In the genomic region with DNA sequence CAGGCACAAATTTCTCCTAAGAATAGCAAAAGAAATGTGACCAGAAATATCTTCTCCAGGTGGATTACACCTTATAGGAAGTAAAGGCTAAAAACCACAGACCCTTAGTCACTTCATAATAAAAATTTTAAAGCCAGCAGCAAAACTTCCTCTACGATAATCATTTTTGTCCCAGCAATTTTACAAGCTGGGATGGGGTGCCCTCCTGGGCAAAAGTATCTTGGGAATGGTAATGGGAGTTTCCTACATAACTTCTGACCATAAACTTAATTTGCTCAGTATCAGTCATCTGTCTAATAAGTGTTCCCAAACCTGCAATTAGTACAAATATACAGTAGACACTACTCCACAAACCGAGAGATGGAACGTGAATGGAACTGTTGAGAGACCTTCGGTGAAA, we compare ENCODE assay signal across 9 cellular contexts. TPM values are rescaled to one million over a fixed set of nuclear protein-coding genes. Genes with fewer than 3 reads are reported as not detected.
DNase-seq lines count a peak whose midpoint lies in the region; ATAC-seq and TF ChIP-seq lines count a peak whose summit lies in the region.
"Had no signal": no experiment of that assay in that cellular context is flagged by ENCODE, and none has a peak within 500 bp of the region (broad histone marks: within the 10 kb centered on the region; RNA-seq: fewer than 3 reads in every experiment).

No MANE protein-coding gene starts in this region.

- peak overlapping the region; percentile 69; the same call in 1 of the 2 replicates for H3K9ac ChIP-seq in KMS-11

- no peaks in the 10 kb centered on the region for H4K20me1 ChIP-seq in KMS-11 (ENCODE audit: insufficient read depth)

- H2AFZ ChIP-seq in KMS-11 (ENCODE audit: low read depth), result no peak overlapping the region

- peak overlapping the region; percentile 81 for H3K4me2 ChIP-seq in KMS-11

- H3K27me3 ChIP-seq in AG04450 (ENCODE audit: control insufficient read depth, insufficient read depth, low read length) (no peaks in the 10 kb centered on the region), KMS-11 (ENCODE audit: insufficient read depth, low read depth) (no peaks in the 10 kb centered on the region)
- H3K27me3 ChIP-seq in naive thymus-derived CD4-positive, alpha-beta T cell (ENCODE audit: control insufficient read depth in 2 of 2, insufficient read depth in 2 of 2, low read length in 2 of 2), result no peaks in the 10 kb centered on the region

- no peaks in the 10 kb centered on the region for H3K36me3 Mint-ChIP-seq in chondrocyte (ENCODE audit: low read depth)
- H3K36me3 Mint-ChIP-seq in naive thymus-derived CD4-positive, alpha-beta T cell, result peaks cover 0 to 26% (median 6%) of the 10 kb centered on the region in 5 donors

- POLR2A ChIA-PET in AG04450 (lab: Yijun Ruan, JAX), result interaction anchor here (1.0 kb wide), 1 partner anchor 11 kb away, joined by 3 read pairs; no protein-coding TSS in a partner anchor
- POLR2A ChIA-PET in naive thymus-derived CD4-positive, alpha-beta T cell (lab: Charles Lee), result interaction anchor here (0.7 to 12.3 kb wide), 9 partner anchors 11 to 377 kb away, joined by 3 to 183 read pairs (median 12); partner anchors contain the start of genes DHRS13, FLOT2, PIGS and PROCA1

- peaks cover 75% of the 10 kb centered on the region for H3K79me2 ChIP-seq in KMS-11 (ENCODE audit: insufficient read depth, low read depth)

- peaks cover 44% of the 10 kb centered on the region for H3K4me1 Mint-ChIP-seq in chondrocyte (ENCODE audit: low read depth)
- H3K4me1 Mint-ChIP-seq in naive thymus-derived CD4-positive, alpha-beta T cell, result peaks cover 38 to 58% (median 50%) of the 10 kb centered on the region in 7 donors

- TF ChIP-seq CTCF in AG04450 (IDR thresholded peaks at IDR 0.05; ENCODE audit: low read depth, low read length), result no peak
- no peak for TF ChIP-seq CTCF in KMS-11 (conservative IDR thresholded peaks at IDR 0.05; ENCODE audit: low read depth, low read length)
- TF ChIP-seq CTCF in chondrocyte (IDR thresholded peaks at IDR 0.05), result no peak

- H3K27ac ChIP-seq in AG04450 (ENCODE audit: low read depth, low read length) (no peak overlapping the region), KMS-11 (peak overlapping the region; percentile 60; the same call in 1 of the 2 replicates)
- peak overlapping the region; percentile 89 for H3K27ac ChIP-seq in naive thymus-derived CD4-positive, alpha-beta T cell (ENCODE audit: low read depth, low read length)

- intact Hi-C loops in naive thymus-derived CD4-positive, alpha-beta T cell (cut with micrococcal nuclease), result loop anchor here in 1 of 2 donors (1.0 kb wide), 1 partner anchor 8 kb away; no protein-coding TSS in a partner anchor

- CTCF ChIA-PET in AG04450 (lab: Charles Lee), result interaction anchor here (1.3 to 1.8 kb wide), 3 partner anchors 184 to 221 kb away, joined by 4 to 10 read pairs (median 5); no protein-coding TSS in a partner anchor
- CTCF ChIA-PET in naive thymus-derived CD4-positive, alpha-beta T cell (lab: Charles Lee), result interaction anchor here (0.7 to 1.3 kb wide), 4 partner anchors 13 to 222 kb away, joined by 3 to 8 read pairs (median 3); partner anchors contain the start of gene TLCD1

- H3K4me1 ChIP-seq in KMS-11 (ENCODE audit: low read depth, poor library complexity, severe bottlenecking), result peaks cover 55% of the 10 kb centered on the region
- H3K4me1 ChIP-seq in naive thymus-derived CD4-positive, alpha-beta T cell (ENCODE audit: control insufficient read depth in 2 of 2, insufficient read depth in 2 of 2, low read length in 2 of 2), result peaks cover 37 to 54% of the 10 kb centered on the region in 2 donors

- H3K4me3 ChIP-seq in AG04450 (ENCODE audit: low read depth, low read length) (peak overlapping the region; percentile 92), KMS-11 (IDR thresholded peaks at IDR 0.05; ENCODE audit: insufficient read depth, low read depth, low read length) (peak overlapping the region; percentile 85)
- peak overlapping the region; percentile 85 for H3K4me3 ChIP-seq in naive thymus-derived CD4-positive, alpha-beta T cell (ENCODE audit: low read length)

- ATAC-seq in naive thymus-derived CD4-positive, alpha-beta T cell, result no peak
- ATAC-seq in HG03025 (IDR thresholded peaks at IDR 0.05; ENCODE audit: low FRiP score, unreplicated experiment), result no peak

- H3K9me3 Mint-ChIP-seq in chondrocyte (ENCODE audit: low read depth), result no peaks in the 10 kb centered on the region
- no peaks in the 10 kb centered on the region for H3K9me3 Mint-ChIP-seq in naive thymus-derived CD4-positive, alpha-beta T cell

- DNase-seq in AG04450 (ENCODE audit: low read depth, low spot score) (no peak), chondrocyte (ENCODE audit: low spot score) (no peak), mucosa of gallbladder (ENCODE audit: low spot score) (no peak), iPS-NIHi11 (ENCODE audit: low spot score) (no peak), SHP77 (lab: John Stamatoyannopoulos, UW) (no peak)
- no peak for DNase-seq in naive thymus-derived CD4-positive, alpha-beta T cell

- no peaks in the 10 kb centered on the region for H3K27me3 Mint-ChIP-seq in chondrocyte (ENCODE audit: low read depth)
- peaks cover 0 to 4% (median 0%) of the 10 kb centered on the region in 5 donors for H3K27me3 Mint-ChIP-seq in naive thymus-derived CD4-positive, alpha-beta T cell

- peaks cover 3% of the 10 kb centered on the region; the same call in 1 of the 2 replicates for H3K9me3 ChIP-seq in AG04450 (ENCODE audit: control insufficient read depth, insufficient read depth, low read length)
- H3K9me3 ChIP-seq in naive thymus-derived CD4-positive, alpha-beta T cell (ENCODE audit: control insufficient read depth in 2 of 3, low read length in 3 of 3), result no peaks in the 10 kb centered on the region

- H3K36me3 ChIP-seq in KMS-11 (ENCODE audit: insufficient read depth), result no peaks in the 10 kb centered on the region; the same call in 1 of the 2 replicates
- H3K36me3 ChIP-seq in naive thymus-derived CD4-positive, alpha-beta T cell (ENCODE audit: control insufficient read depth in 2 of 3, insufficient read depth in 3 of 3, low read length in 3 of 3), result peaks cover 0 to 33% (median 11%) of the 10 kb centered on the region in 3 experiments

- H3K27ac Mint-ChIP-seq in chondrocyte (ENCODE audit: unreplicated experiment), result peak overlapping the region; percentile 92
- H3K27ac Mint-ChIP-seq in naive thymus-derived CD4-positive, alpha-beta T cell, result peak overlapping the region; percentile 88 to 98 (median 96)

- peak overlapping the region; percentile 93 for H3K4me3 Mint-ChIP-seq in chondrocyte (ENCODE audit: unreplicated experiment)
- H3K4me3 Mint-ChIP-seq in naive thymus-derived CD4-positive, alpha-beta T cell, result peak overlapping the region in 9 of 10 donors; percentile 94 to 97 (median 96)

RNA-seq across cellular contexts. Expression of gene PHF12, which starts 3.0 kb away (rescaled TPM):
- polyA plus RNA-seq in AG04450 (2011; rRNA removed), result 13.6 and 17.8 TPM in 2 replicates
- polyA minus RNA-seq in AG04450 (2011; rRNA and poly(A)+ RNA removed), result 38.7 and 50.1 TPM in 2 replicates
- 30.2 to 49.2 TPM (median 33.6 TPM) in 3 replicates for total RNA-seq in chondrocyte
- total RNA-seq in naive thymus-derived CD4-positive, alpha-beta T cell, result 100 to 1,000 TPM in 4 of 5 experiments, 10 to 100 TPM in 1; 89.3 to 162 (median 134) TPM
- polyA plus RNA-seq in naive thymus-derived CD4-positive, alpha-beta T cell, result 10 to 100 TPM in 1 of 2 donors, 1 to 10 TPM in 1; 6.2 to 21.8 TPM
- 44.5 TPM for total RNA-seq in mucosa of gallbladder

RNA-seq across cellular contexts. Expression of gene DHRS13, which starts 45.5 kb away (rescaled TPM):
- 2.9 and 3.1 TPM in 2 replicates for polyA plus RNA-seq in AG04450 (2011; rRNA removed)
- 1.5 and 2.3 TPM in 2 replicates for polyA minus RNA-seq in AG04450 (2011; rRNA and poly(A)+ RNA removed)
- total RNA-seq in chondrocyte (4.4 to 6.0 TPM (median 5.8 TPM) in 3 replicates), mucosa of gallbladder (10.9 TPM)
- 10 to 100 TPM; 20.0 to 51.3 (median 30.4) TPM for total RNA-seq in naive thymus-derived CD4-positive, alpha-beta T cell
- 10 to 100 TPM; 15.3 to 29.9 TPM for polyA plus RNA-seq in naive thymus-derived CD4-positive, alpha-beta T cell

RNA-seq across cellular contexts. Expression of gene FLOT2, which starts 50.8 kb away (rescaled TPM):
- 80.5 and 83.9 TPM in 2 replicates for polyA plus RNA-seq in AG04450 (2011; rRNA removed)
- 87.8 and 106 TPM in 2 replicates for polyA minus RNA-seq in AG04450 (2011; rRNA and poly(A)+ RNA removed)
- total RNA-seq in chondrocyte, result 46.6 to 74.1 TPM (median 65.8 TPM) in 3 replicates
- total RNA-seq in naive thymus-derived CD4-positive, alpha-beta T cell, result 100 to 1,000 TPM; 134 to 252 (median 191) TPM
- polyA plus RNA-seq in naive thymus-derived CD4-positive, alpha-beta T cell, result 100 to 1,000 TPM; 228 to 309 TPM
- 113 TPM for total RNA-seq in mucosa of gallbladder

RNA-seq across cellular contexts. Expression of gene SEZ6, which starts 57.5 kb away (rescaled TPM):
- not detected in 2 replicates for polyA plus RNA-seq in AG04450 (2011; rRNA removed)
- polyA minus RNA-seq in AG04450 (2011; rRNA and poly(A)+ RNA removed), result not detected in 2 replicates
- total RNA-seq in chondrocyte (0.35 to 0.46 TPM in 2 of 3 replicates, not detected in the other), mucosa of gallbladder (not detected)
- total RNA-seq in naive thymus-derived CD4-positive, alpha-beta T cell, result 1 to 10 TPM in 1 of 5 experiments, under 1 TPM in 1, not detected in 3; 0.40 to 2.0 TPM
- under 1 TPM; 0.63 to 0.66 TPM for polyA plus RNA-seq in naive thymus-derived CD4-positive, alpha-beta T cell
- total RNA-seq: LHCN-M2 had no signal
